In genomic region chr12:9404031-9404430, GRCh38 we compare ENCODE assay signal across 15 cellular contexts.
DNase-seq lines count a peak whose midpoint lies in the region; ATAC-seq and TF ChIP-seq lines count a peak whose summit lies in the region.
"Had no signal": no experiment of that assay in that cellular context is flagged by ENCODE, and none has a peak within 500 bp of the region (broad histone marks: within the 10 kb centered on the region; RNA-seq: fewer than 3 reads in every experiment).

No MANE protein-coding gene starts in this region.

- no peaks in the 10 kb centered on the region for H3K9me3 Mint-ChIP-seq in stimulated activated naive CD8-positive, alpha-beta T cell treated with anti-CD3 and anti-CD28 coated beads, Interleukin-15, amount 100 ng/mL, for 72 hours
- no peaks in the 10 kb centered on the region for H3K9me3 Mint-ChIP-seq in endodermal cell
- H3K9me3 Mint-ChIP-seq: CD4-positive, alpha-beta memory T cell; GM23338 had no signal

- DNase-seq in stimulated activated naive CD8-positive, alpha-beta T cell treated with anti-CD3 and anti-CD28 coated beads, Interleukin-15, amount 100 ng/mL, for 72 hours: no peak
- DNase-seq in stimulated activated naive CD8-positive, alpha-beta T cell treated with anti-CD3 and anti-CD28 coated beads, Interleukin-15, Interleukin-2, amounts not matched to agents 100 U/mL and 50 U/mL, for 24 hours: no peak
- DNase-seq in endodermal cell (peak; percentile 48), osteoblast (ENCODE audit: insufficient read length, low spot score, missing footprints) (peak; percentile 56), breast epithelium (ENCODE audit: low spot score in 2 of 2) (no peak), dorsolateral prefrontal cortex (no peak), DMS153 treated with DMSO at 0.1 percent for 48 hours (lab: John Stamatoyannopoulos, UW; ENCODE audit: unreplicated experiment) (no peak)
- DNase-seq: C1 segment of cervical spinal cord; Calu3; CD4-positive, alpha-beta memory T cell; COR-L47; DND-41; HFFc6 had no signal

- H3K9ac ChIP-seq in endodermal cell (ENCODE audit: extremely low read depth, low read length, poor library complexity, severe bottlenecking): no peak overlapping the region

- H3K9me3 ChIP-seq in endodermal cell (ENCODE audit: control insufficient read depth, low read length) (no peaks in the 10 kb centered on the region), osteoblast (ENCODE audit: low read depth, low read length) (no peaks in the 10 kb centered on the region), breast epithelium (no peaks in the 10 kb centered on the region)
- H3K9me3 ChIP-seq: HAP-1 had no signal

- no peak overlapping the region for H3K4me3 Mint-ChIP-seq in stimulated activated naive CD8-positive, alpha-beta T cell treated with anti-CD3 and anti-CD28 coated beads, Interleukin-15, amount 100 ng/mL, for 72 hours
- H3K4me3 Mint-ChIP-seq in endodermal cell: no peak overlapping the region
- H3K4me3 Mint-ChIP-seq: CD4-positive, alpha-beta memory T cell; GM23338; HFFc6 had no signal

- no peaks in the 10 kb centered on the region for H4K20me1 ChIP-seq in osteoblast (ENCODE audit: insufficient read depth, low read length)

- no peak overlapping the region for H3K4me2 ChIP-seq in osteoblast (ENCODE audit: insufficient read depth, low read length)
- H3K4me2 ChIP-seq: GM23338 had no signal

- H3K4me1 Mint-ChIP-seq in stimulated activated naive CD8-positive, alpha-beta T cell treated with anti-CD3 and anti-CD28 coated beads, Interleukin-15, amount 100 ng/mL, for 72 hours: no peaks in the 10 kb centered on the region
- peaks cover 10% of the 10 kb centered on the region for H3K4me1 Mint-ChIP-seq in endodermal cell
- H3K4me1 Mint-ChIP-seq: CD4-positive, alpha-beta memory T cell had no signal

- H2AFZ ChIP-seq in osteoblast (ENCODE audit: low read length): no peak overlapping the region
- H2AFZ ChIP-seq: GM23338 had no signal

- H3K27ac ChIP-seq in endodermal cell (ENCODE audit: low read depth, low read length): no peak overlapping the region
- no peak overlapping the region for H3K27ac ChIP-seq in osteoblast (ENCODE audit: low read depth, low read length)
- no peak overlapping the region for H3K27ac ChIP-seq in breast epithelium
- no peak overlapping the region for H3K27ac ChIP-seq in dorsolateral prefrontal cortex

- WGBS in endodermal cell (ENCODE audit: insufficient coverage in 1 of 2, insufficient read length in 1 of 2), 2 experiments: 70 to 84% methylated on average over 7 to 17 of the region's 20 CpGs

- no peak for TF ChIP-seq CTCF in endodermal cell (conservative IDR thresholded peaks at IDR 0.05)
- TF ChIP-seq CTCF in osteoblast (IDR thresholded peaks at IDR 0.05; ENCODE audit: extremely low read depth, low read depth, low read length): no peak
- no peak for TF ChIP-seq CTCF in breast epithelium (IDR thresholded peaks at IDR 0.05)
- TF ChIP-seq CTCF in dorsolateral prefrontal cortex (IDR thresholded peaks at IDR 0.05 in 54 of 56, conservative IDR thresholded peaks at IDR 0.05 in 2 of 56; ENCODE audit: low read depth in 1 of 56, partially characterized antibody in 56 of 56): no peak

- no peak overlapping the region for H3K27ac Mint-ChIP-seq in stimulated activated naive CD8-positive, alpha-beta T cell treated with anti-CD3 and anti-CD28 coated beads, Interleukin-15, amount 100 ng/mL, for 72 hours
- no peak overlapping the region for H3K27ac Mint-ChIP-seq in endodermal cell
- H3K27ac Mint-ChIP-seq: CD4-positive, alpha-beta memory T cell; GM23338; HFFc6 had no signal

- no peak for TF ChIP-seq POLR2A in breast epithelium (IDR thresholded peaks at IDR 0.05)

- no peak overlapping the region for H3K4me3 ChIP-seq in endodermal cell (ENCODE audit: low read length)
- no peak overlapping the region for H3K4me3 ChIP-seq in osteoblast (ENCODE audit: insufficient read depth, low read length)
- H3K4me3 ChIP-seq in breast epithelium: no peak overlapping the region
- H3K4me3 ChIP-seq in dorsolateral prefrontal cortex: no peak overlapping the region
- H3K4me3 ChIP-seq: GM23338, HAP-1 had no signal

- H3K36me3 ChIP-seq in endodermal cell (ENCODE audit: control insufficient read depth, insufficient read depth, low read length) (no peaks in the 10 kb centered on the region), osteoblast (ENCODE audit: insufficient read depth, low read length) (no peaks in the 10 kb centered on the region), breast epithelium (no peaks in the 10 kb centered on the region)
- H3K36me3 ChIP-seq: HAP-1 had no signal

- intact Hi-C loops in breast epithelium (cut with DNase I; ENCODE audit: low total_unique reads): no loop called here
- intact Hi-C loops in dorsolateral prefrontal cortex (cut with DNase I): no loop called here

- H3K4me1 ChIP-seq in endodermal cell (ENCODE audit: control insufficient read depth, insufficient read depth, low read length) (no peaks in the 10 kb centered on the region), osteoblast (ENCODE audit: insufficient read depth, low read length) (no peaks in the 10 kb centered on the region), breast epithelium (no peaks in the 10 kb centered on the region)
- H3K4me1 ChIP-seq: HAP-1 had no signal

- peaks cover 6% of the 10 kb centered on the region for H3K36me3 Mint-ChIP-seq in endodermal cell (ENCODE audit: low read depth)
- H3K36me3 Mint-ChIP-seq: CD4-positive, alpha-beta memory T cell had no signal

- H3K27me3 ChIP-seq in endodermal cell (ENCODE audit: control insufficient read depth, insufficient read depth, low read length, poor library complexity, severe bottlenecking): no peaks in the 10 kb centered on the region
- no peaks in the 10 kb centered on the region for H3K27me3 ChIP-seq in osteoblast (ENCODE audit: insufficient read depth, low read length)
- no peaks in the 10 kb centered on the region for H3K27me3 ChIP-seq in breast epithelium
- H3K27me3 ChIP-seq in dorsolateral prefrontal cortex: peaks cover 0 to 6% (median 0%) of the 10 kb centered on the region in 45 donors

- peak; percentile 65 for ATAC-seq in stimulated activated naive CD8-positive, alpha-beta T cell treated with anti-CD3 and anti-CD28 coated beads, Interleukin-15, amount 100 ng/mL, for 72 hours
- no peak for ATAC-seq in stimulated activated naive CD8-positive, alpha-beta T cell treated with anti-CD3 and anti-CD28 coated beads, Interleukin-15, Interleukin-2, amounts not matched to agents 100 U/mL and 50 U/mL, for 24 hours
- ATAC-seq: GM23338 had no signal

- no peaks in the 10 kb centered on the region for H3K27me3 Mint-ChIP-seq in stimulated activated naive CD8-positive, alpha-beta T cell treated with anti-CD3 and anti-CD28 coated beads, Interleukin-15, amount 100 ng/mL, for 72 hours
- H3K27me3 Mint-ChIP-seq in endodermal cell (ENCODE audit: insufficient read depth): peaks cover 4% of the 10 kb centered on the region
- H3K27me3 Mint-ChIP-seq: CD4-positive, alpha-beta memory T cell had no signal

- H3K79me2 ChIP-seq in osteoblast (ENCODE audit: insufficient read depth, low read length): no peaks in the 10 kb centered on the region

Comparison
In these comparisons a context has a peak if more than half of its experiments do, and no peak if none do; other contexts are left out.
1. DNase-seq: peak in endodermal cell (single experiment) and osteoblast (single experiment); none in stimulated activated naive CD8-positive, alpha-beta T cell treated with anti-CD3 and anti-CD28 coated beads, Interleukin-15, amount 100 ng/mL, for 72 hours (0 of 2), stimulated activated naive CD8-positive, alpha-beta T cell treated with anti-CD3 and anti-CD28 coated beads, Interleukin-15, Interleukin-2, amounts not matched to agents 100 U/mL and 50 U/mL, for 24 hours (single experiment), breast epithelium (0 of 2), dorsolateral prefrontal cortex (0 of 10) and DMS153 treated with DMSO at 0.1 percent for 48 hours (single experiment).